In genomic region chr1:212683357-212683722, GRCh38 we compare ENCODE assay signal across 8 cellular contexts. TPM values are rescaled to one million over a fixed set of nuclear protein-coding genes. Genes with fewer than 3 reads are reported as not detected.
A peak's percentile ranks its signal among the peaks of the same experiment; 100 is the strongest.
DNase-seq lines count a peak whose midpoint lies in the region; ATAC-seq and TF ChIP-seq lines count a peak whose summit lies in the region.

No MANE protein-coding gene starts in this region.

- H3K27ac Mint-ChIP-seq in activated T-helper 2 cell treated with anti-CD3 and anti-CD28 coated beads, Interferon-gamma antibody, Interleukin-2, Interleukin-4, amounts not matched to agents 10 μg/mL and 5 μg/mL and 100 μg/mL, durations not matched to agents 14 hours and 24 hours and 36 hours = peak overlapping the region; percentile 88

- peaks cover 62% of the 10 kb centered on the region for H3K4me1 Mint-ChIP-seq in activated T-helper 2 cell treated with anti-CD3 and anti-CD28 coated beads, Interferon-gamma antibody, Interleukin-2, Interleukin-4, amounts not matched to agents 10 μg/mL and 5 μg/mL and 100 μg/mL, durations not matched to agents 14 hours and 24 hours and 36 hours (ENCODE audit: low read depth)

- peaks cover 6% of the 10 kb centered on the region for H3K36me3 Mint-ChIP-seq in activated T-helper 2 cell treated with anti-CD3 and anti-CD28 coated beads, Interferon-gamma antibody, Interleukin-2, Interleukin-4, amounts not matched to agents 10 μg/mL and 5 μg/mL and 100 μg/mL, durations not matched to agents 14 hours and 24 hours and 36 hours (ENCODE audit: low read depth)

- no peak for TF ChIP-seq CTCF in GM12875 (IDR thresholded peaks at IDR 0.05; ENCODE audit: borderline replicate concordance, insufficient read depth, low read depth, low read length)

- no peaks in the 10 kb centered on the region for H3K9me3 Mint-ChIP-seq in activated T-helper 2 cell treated with anti-CD3 and anti-CD28 coated beads, Interferon-gamma antibody, Interleukin-2, Interleukin-4, amounts not matched to agents 10 μg/mL and 5 μg/mL and 100 μg/mL, durations not matched to agents 14 hours and 24 hours and 36 hours

- H3K4me3 ChIP-seq in GM12875 (ENCODE audit: low read depth, low read length) = peak overlapping the region; percentile 21

- no peaks in the 10 kb centered on the region for H3K27me3 Mint-ChIP-seq in activated T-helper 2 cell treated with anti-CD3 and anti-CD28 coated beads, Interferon-gamma antibody, Interleukin-2, Interleukin-4, amounts not matched to agents 10 μg/mL and 5 μg/mL and 100 μg/mL, durations not matched to agents 14 hours and 24 hours and 36 hours (ENCODE audit: low read depth)

- TF ChIP-seq POLR2A in erythroblast (IDR thresholded peaks at IDR 0.05; ENCODE audit: low read length) = no peak

- H3K4me3 Mint-ChIP-seq in activated T-helper 2 cell treated with anti-CD3 and anti-CD28 coated beads, Interferon-gamma antibody, Interleukin-2, Interleukin-4, amounts not matched to agents 10 μg/mL and 5 μg/mL and 100 μg/mL, durations not matched to agents 14 hours and 24 hours and 36 hours (ENCODE audit: low read depth) = peak overlapping the region; percentile 41

- ATAC-seq in GM19468 (IDR thresholded peaks at IDR 0.05; ENCODE audit: extremely low read depth, unreplicated experiment) (peak; percentile 86), HG03469 (IDR thresholded peaks at IDR 0.05; ENCODE audit: unreplicated experiment) (peak; percentile 52)
- peak; percentile 56 for ATAC-seq in stimulated activated naive CD8-positive, alpha-beta T cell treated with anti-CD3 and anti-CD28 coated beads, Interleukin-15, Interleukin-2, amounts not matched to agents 100 U/mL and 50 U/mL, for 24 hours

- intact Hi-C loops in activated T-helper 2 cell treated with anti-CD3 and anti-CD28 coated beads, Interferon-gamma antibody, Interleukin-2, Interleukin-4, amounts not matched to agents 10 μg/mL and 5 μg/mL and 100 μg/mL, durations not matched to agents 14 hours and 24 hours and 36 hours (cut with micrococcal nuclease) = loop anchor here (1.0 kb wide), 2 partner anchors 8 to 16 kb away; no protein-coding TSS in a partner anchor
- intact Hi-C loops in posterior vena cava (cut with DNase I) = no loop called here

- DNase-seq in activated T-helper 2 cell treated with anti-CD3 and anti-CD28 coated beads, Interferon-gamma antibody, Interleukin-2, Interleukin-4, amounts not matched to agents 10 μg/mL and 5 μg/mL and 100 μg/mL, durations not matched to agents 14 hours and 24 hours and 36 hours (ENCODE audit: low spot score) = no peak
- peak; percentile 81 for DNase-seq in stimulated activated naive CD8-positive, alpha-beta T cell treated with anti-CD3 and anti-CD28 coated beads, Interleukin-15, Interleukin-2, amounts not matched to agents 100 U/mL and 50 U/mL, for 24 hours
- DNase-seq in hepatic stellate cell (ENCODE audit: low spot score) = no peak
- DNase-seq in posterior vena cava (ENCODE audit: low spot score) = no peak
- no peak for DNase-seq in erythroblast (lab: John Stamatoyannopoulos, UW)

RNA-seq across cellular contexts. Expression of gene BATF3, which starts 16.3 kb away (rescaled TPM):
- 246 and 249 TPM in 2 replicates for total RNA-seq in activated T-helper 2 cell treated with anti-CD3 and anti-CD28 coated beads, Interferon-gamma antibody, Interleukin-2, Interleukin-4, amounts not matched to agents 10 μg/mL and 5 μg/mL and 100 μg/mL, durations not matched to agents 14 hours and 24 hours and 36 hours
- 10 to 100 TPM; 10.8 to 20.1 TPM for total RNA-seq in posterior vena cava

Comparison
In these comparisons a context has a peak if more than half of its experiments do, and no peak if none do; other contexts are left out.
1. RNA of gene BATF3, which starts 16.3 kb away (total RNA-seq): 246 to 249 TPM in activated T-helper 2 cell treated with anti-CD3 and anti-CD28 coated beads, Interferon-gamma antibody, Interleukin-2, Interleukin-4, amounts not matched to agents 10 μg/mL and 5 μg/mL and 100 μg/mL, durations not matched to agents 14 hours and 24 hours and 36 hours; 10.8 to 20.1 TPM in posterior vena cava; every median in the first group is over 10 times any median in the second.
2. Peak in every context shown above with its lines, with median percentiles within 50 percentile points of each other: ATAC-seq.